Comparison of ENCODE assay signal across 19 cellular contexts in the genomic region with DNA sequence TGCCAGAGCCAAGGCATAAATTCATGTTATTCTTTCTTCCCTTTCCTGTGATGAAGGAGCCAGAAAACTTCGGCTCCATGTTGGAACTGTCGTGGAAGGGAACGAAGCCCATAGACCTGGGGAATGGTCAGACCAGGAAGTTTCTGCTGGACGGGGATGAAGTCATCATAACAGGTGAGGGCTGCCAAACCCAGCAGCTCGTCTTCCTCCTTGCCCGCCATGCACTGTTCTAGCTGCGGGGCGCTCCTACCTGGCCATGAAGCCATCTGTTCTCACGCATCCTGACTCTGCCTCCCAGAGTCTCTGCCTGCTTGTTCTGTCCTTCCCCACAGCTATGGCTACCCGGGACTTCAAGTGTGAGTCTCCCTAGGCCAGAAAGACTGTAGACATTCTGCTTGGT.
"Had no signal": no experiment of that assay in that cellular context is flagged by ENCODE, and none has a peak within 500 bp of the region (broad histone marks: within the 10 kb centered on the region; RNA-seq: fewer than 3 reads in every experiment).

No MANE protein-coding gene starts in this region.

- H3K4me3 ChIP-seq: SJSA1, SK-N-MC had no signal

- H3K9me3 ChIP-seq: SJSA1 had no signal

- DNase-seq: Karpas-422, KG1, MM.1S, NCI-H1092 treated with DMSO at 0.1 percent for 48 hours, NCI-H1436, NCI-H187, NCI-H2029, NCI-H2081 treated with DMSO at 0.1 percent for 48 hours, NCI-H2171, NCI-H226, NCI-H524, NCI-H526 treated with DMSO at 0.1 percent for 48 hours, NCI-H774, Right ventricle myocardium superior, RPMI8226, SIG-M5 had no signal

- H3K27ac ChIP-seq: HL-60, SJSA1, SK-N-MC had no signal

- H3K27me3 ChIP-seq: SJSA1 had no signal
